ENCODE assay signal across 23 cellular contexts in genomic region chr18:79425573-79425895, GRCh38. TPM values are rescaled to one million over a fixed set of nuclear protein-coding genes. Genes with fewer than 3 reads are reported as not detected.
DNase-seq lines count a peak whose midpoint lies in the region; ATAC-seq, FAIRE-seq and TF ChIP-seq lines count a peak whose summit lies in the region.
"Had no signal": no experiment of that assay in that cellular context is flagged by ENCODE, and none has a peak within 500 bp of the region (broad histone marks: within the 10 kb centered on the region; RNA-seq: fewer than 3 reads in every experiment).

No MANE protein-coding gene starts in this region.

- intact Hi-C loops in kidney (cut with DNase I): no loop called here

- no peak overlapping the region for H3K27ac ChIP-seq in kidney (ENCODE audit: low read depth in 2 of 2, low read length in 2 of 2)
- H3K27ac ChIP-seq: BLaER1, left ventricle myocardium inferior had no signal

- H3K36me3 ChIP-seq in kidney (ENCODE audit: control insufficient read depth in 1 of 2, insufficient read depth in 2 of 2, low read length in 2 of 2): no peaks in the 10 kb centered on the region
- H3K36me3 ChIP-seq: HAP-1 had no signal

- peak overlapping the region; percentile 75 for H3K27ac Mint-ChIP-seq in activated naive CD4-positive, alpha-beta T cell treated with anti-CD3 and anti-CD28 coated beads, Interleukin-2, amount 10 ng/mL, durations not matched to agents 7 days and 5 days
- peak overlapping the region; percentile 46; the same call in 1 of the 2 replicates for H3K27ac Mint-ChIP-seq in WTC11
- H3K27ac Mint-ChIP-seq in stimulated activated memory B cell treated with anti-CD40 and anti-IgM and Interleukin-4, amounts not matched to agents 10 μg/mL and 1 μg/mL and 100 μg/mL, for 72 hours: peak overlapping the region; percentile 67
- peak overlapping the region in 2 of 6 donors; percentile 66 to 71 for H3K27ac Mint-ChIP-seq in immature natural killer cell

- ATAC-seq in WTC11: no peak
- no peak for ATAC-seq in stimulated activated memory B cell treated with anti-CD40 and anti-IgM and Interleukin-4, amounts not matched to agents 10 μg/mL and 1 μg/mL and 100 μg/mL, for 72 hours

- no peaks in the 10 kb centered on the region for H3K4me1 ChIP-seq in kidney (ENCODE audit: control insufficient read depth in 1 of 2, insufficient read depth in 1 of 2, low read depth in 1 of 2, low read length in 2 of 2)
- H3K4me1 ChIP-seq: HAP-1 had no signal

- POLR2A ChIA-PET in WTC11 (lab: Charles Lee): no interaction called here

- no peak for DNase-seq in activated naive CD4-positive, alpha-beta T cell treated with anti-CD3 and anti-CD28 coated beads, Interleukin-2, amount 10 ng/mL, durations not matched to agents 7 days and 5 days
- no peak for DNase-seq in activated naive CD4-positive, alpha-beta T cell treated with Interleukin-2 at 50 U/mL for 16 hours
- DNase-seq in WTC11 (ENCODE audit: low spot score): no peak
- peak; percentile 49 for DNase-seq in kidney
- no peak for DNase-seq in mesenteric fat pad (ENCODE audit: low spot score)
- no peak for DNase-seq in dedifferentiated amniotic fluid mesenchymal stem cell (ENCODE audit: extremely low spot score)
- no peak for DNase-seq in immature natural killer cell
- DNase-seq: activated CD4-positive, alpha-beta T cell treated with anti-CD3 and anti-CD28 coated beads, Interleukin-2, amount 10 ng/mL, durations not matched to agents 7 days and 5 days; amniotic stem cell; KBM-7; left ventricle myocardium inferior; NCI-H146; NCI-H69; occipital lobe; stimulated activated CD4-positive, alpha-beta T cell treated with anti-CD3 and anti-CD28 coated beads, Interleukin-4, amount 100 ng/mL, for 24 hours; T-helper 2 cell had no signal

- no peak overlapping the region for H3K4me3 ChIP-seq in kidney (ENCODE audit: low read length in 2 of 2)
- H3K4me3 ChIP-seq: BLaER1, HAP-1, left ventricle myocardium inferior had no signal

- H3K4me1 Mint-ChIP-seq in activated naive CD4-positive, alpha-beta T cell treated with anti-CD3 and anti-CD28 coated beads, Interleukin-2, amount 10 ng/mL, durations not matched to agents 7 days and 5 days: peaks cover 10% of the 10 kb centered on the region
- H3K4me1 Mint-ChIP-seq in WTC11 (peaks cover 12% of the 10 kb centered on the region), immature natural killer cell (peaks cover 25 to 29% of the 10 kb centered on the region in 2 donors)
- H3K4me1 Mint-ChIP-seq in stimulated activated memory B cell treated with anti-CD40 and anti-IgM and Interleukin-4, amounts not matched to agents 10 μg/mL and 1 μg/mL and 100 μg/mL, for 72 hours: peaks cover 66% of the 10 kb centered on the region

- CTCF ChIA-PET in activated naive CD4-positive, alpha-beta T cell treated with anti-CD3 and anti-CD28 coated beads, Interleukin-2, amount 10 ng/mL, durations not matched to agents 7 days and 5 days (lab: Charles Lee): no interaction called here
- CTCF ChIA-PET in WTC11 (lab: Charles Lee): no interaction called here

- no peak overlapping the region for H3K4me3 Mint-ChIP-seq in activated naive CD4-positive, alpha-beta T cell treated with anti-CD3 and anti-CD28 coated beads, Interleukin-2, amount 10 ng/mL, durations not matched to agents 7 days and 5 days
- H3K4me3 Mint-ChIP-seq in WTC11 (no peak overlapping the region), immature natural killer cell (no peak overlapping the region)
- no peak overlapping the region for H3K4me3 Mint-ChIP-seq in stimulated activated memory B cell treated with anti-CD40 and anti-IgM and Interleukin-4, amounts not matched to agents 10 μg/mL and 1 μg/mL and 100 μg/mL, for 72 hours
- H3K4me3 Mint-ChIP-seq: activated CD4-positive, alpha-beta T cell treated with anti-CD3 and anti-CD28 coated beads, Interleukin-2, amount 10 ng/mL, durations not matched to agents 7 days and 5 days; type B pancreatic cell had no signal

- TF ChIP-seq CTCF in WTC11 (IDR thresholded peaks at IDR 0.05) (no peak), kidney (IDR thresholded peaks at IDR 0.05; ENCODE audit: borderline replicate concordance, extremely low read depth, insufficient read depth) (no peak)

- FAIRE-seq in kidney (lab: Jason Lieb, UNC): no peak
- FAIRE-seq: GM18507 had no signal

- no peaks in the 10 kb centered on the region for H3K9me3 ChIP-seq in kidney (ENCODE audit: control insufficient read depth in 1 of 2, low read length in 2 of 2)
- H3K9me3 ChIP-seq: BLaER1, HAP-1, left ventricle myocardium inferior had no signal

- no peaks in the 10 kb centered on the region for H3K9me3 Mint-ChIP-seq in activated naive CD4-positive, alpha-beta T cell treated with anti-CD3 and anti-CD28 coated beads, Interleukin-2, amount 10 ng/mL, durations not matched to agents 7 days and 5 days
- H3K9me3 Mint-ChIP-seq in WTC11 (no peaks in the 10 kb centered on the region), immature natural killer cell (no peaks in the 10 kb centered on the region)
- no peaks in the 10 kb centered on the region for H3K9me3 Mint-ChIP-seq in stimulated activated memory B cell treated with anti-CD40 and anti-IgM and Interleukin-4, amounts not matched to agents 10 μg/mL and 1 μg/mL and 100 μg/mL, for 72 hours
- H3K9me3 Mint-ChIP-seq: activated CD4-positive, alpha-beta T cell treated with anti-CD3 and anti-CD28 coated beads, Interleukin-2, amount 10 ng/mL, durations not matched to agents 7 days and 5 days; activated T-helper 2 cell treated with anti-CD3 and anti-CD28 coated beads, Interferon-gamma antibody, Interleukin-2, Interleukin-4, amounts not matched to agents 10 μg/mL and 5 μg/mL and 100 μg/mL, durations not matched to agents 14 hours and 24 hours and 36 hours; type B pancreatic cell had no signal

- H3K36me3 Mint-ChIP-seq in activated naive CD4-positive, alpha-beta T cell treated with anti-CD3 and anti-CD28 coated beads, Interleukin-2, amount 10 ng/mL, durations not matched to agents 7 days and 5 days: peaks cover 23% of the 10 kb centered on the region
- H3K36me3 Mint-ChIP-seq in WTC11: peaks cover 1% of the 10 kb centered on the region
- peaks cover 48% of the 10 kb centered on the region for H3K36me3 Mint-ChIP-seq in stimulated activated memory B cell treated with anti-CD40 and anti-IgM and Interleukin-4, amounts not matched to agents 10 μg/mL and 1 μg/mL and 100 μg/mL, for 72 hours
- peaks cover under 1 to 15% (median 4%) of the 10 kb centered on the region in 3 donors for H3K36me3 Mint-ChIP-seq in immature natural killer cell
- H3K36me3 Mint-ChIP-seq: type B pancreatic cell had no signal

- H3K27me3 Mint-ChIP-seq in activated naive CD4-positive, alpha-beta T cell treated with anti-CD3 and anti-CD28 coated beads, Interleukin-2, amount 10 ng/mL, durations not matched to agents 7 days and 5 days: no peaks in the 10 kb centered on the region
- H3K27me3 Mint-ChIP-seq in WTC11 (ENCODE audit: low read depth) (no peaks in the 10 kb centered on the region), immature natural killer cell (ENCODE audit: low read depth in 3 of 3) (peaks cover 0 to 3% (median 2%) of the 10 kb centered on the region in 3 donors)
- H3K27me3 Mint-ChIP-seq in stimulated activated memory B cell treated with anti-CD40 and anti-IgM and Interleukin-4, amounts not matched to agents 10 μg/mL and 1 μg/mL and 100 μg/mL, for 72 hours: no peaks in the 10 kb centered on the region
- H3K27me3 Mint-ChIP-seq: activated CD4-positive, alpha-beta T cell treated with anti-CD3 and anti-CD28 coated beads, Interleukin-2, amount 10 ng/mL, durations not matched to agents 7 days and 5 days had no signal

- no peak overlapping the region for H3K9ac ChIP-seq in kidney (ENCODE audit: low read length in 2 of 2)
- H3K9ac ChIP-seq: BLaER1 had no signal

TF ChIP-seq in WTC11, 78 proteins besides CTCF, POLR2A, EP300 and RAD21 (continues in another document):
- TF ChIP-seq NFYB (CRISPR knock-in tag; conservative IDR thresholded peaks at IDR 0.05; ENCODE audit: low read depth) (no peak), RORB (CRISPR knock-in tag; IDR thresholded peaks at IDR 0.05) (no peak), FOXP1 (CRISPR knock-in tag; IDR thresholded peaks at IDR 0.05; ENCODE audit: borderline replicate concordance) (no peak), MLX (CRISPR knock-in tag; IDR thresholded peaks at IDR 0.05) (no peak), SOX15 (CRISPR knock-in tag; IDR thresholded peaks at IDR 0.05) (no peak), E2F4 (CRISPR knock-in tag; IDR thresholded peaks at IDR 0.05; ENCODE audit: borderline replicate concordance, low read depth) (no peak)

RNA-seq across cellular contexts. Expression of gene NFATC1, which starts 29.8 kb away (rescaled TPM):
- total RNA-seq in WTC11 (2021): 17.6 to 20.2 TPM (median 17.6 TPM) in 3 replicates
- total RNA-seq in kidney: 17.2 TPM
- polyA plus RNA-seq in kidney (ENCODE audit: insufficient read depth, low read depth, low replicate concordance): 4.3 TPM
- 35.4 TPM for total RNA-seq in mesenteric fat pad
- 10 to 100 TPM in 1 of 3 donors, 1 to 10 TPM in 2; 3.1 to 17.6 (median 8.9) TPM for polyA plus RNA-seq in immature natural killer cell
- total RNA-seq: RPMI7951 had no signal
